Comparison of ENCODE assay signal across 15 cellular contexts in the genomic region with DNA sequence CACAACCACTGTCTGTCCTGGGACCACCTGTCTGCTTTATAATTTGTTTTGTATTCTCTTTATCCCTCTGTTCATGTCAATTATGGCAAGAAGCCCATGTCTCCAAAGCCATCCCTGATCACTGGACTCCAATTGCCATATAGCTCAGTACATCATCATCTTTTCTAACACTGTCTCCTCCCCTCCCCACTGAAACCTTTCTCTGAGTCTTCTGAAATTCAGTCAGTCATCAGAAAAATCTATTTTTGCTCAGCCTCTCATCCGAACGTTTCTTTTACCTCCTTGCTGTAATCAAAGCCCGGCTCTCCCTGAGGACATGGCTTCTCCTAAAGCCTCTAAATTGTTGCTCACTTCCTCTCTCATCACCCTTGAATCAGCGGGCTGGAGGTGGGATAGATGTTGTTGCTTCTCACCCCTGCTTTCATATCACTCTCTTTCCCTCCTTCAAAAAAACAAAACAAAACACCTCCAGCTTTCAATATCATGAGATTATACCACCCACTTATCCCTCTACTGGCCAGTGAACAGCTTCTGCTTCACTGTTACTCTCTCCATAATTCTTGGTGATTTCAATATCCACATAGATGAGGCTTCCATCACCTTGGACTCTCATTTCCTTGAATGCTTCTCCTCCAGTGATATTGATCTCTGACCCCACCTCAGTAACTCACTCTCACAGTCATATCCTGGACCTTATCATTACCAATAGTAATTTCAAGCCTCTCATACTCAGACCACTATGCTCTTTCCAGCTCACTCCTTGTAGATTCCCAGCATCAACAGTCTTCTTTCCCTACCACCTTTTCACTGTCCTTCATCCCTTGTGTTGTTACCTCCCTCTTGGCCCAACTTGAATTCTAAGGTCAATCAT.
"Had no signal": no experiment of that assay in that cellular context is flagged by ENCODE, and none has a peak within 500 bp of the region (broad histone marks: within the 10 kb centered on the region; RNA-seq: fewer than 3 reads in every experiment).

No MANE protein-coding gene starts in this region.

- H3K9me3 ChIP-seq: esophagus squamous epithelium, sigmoid colon, spleen, testis, upper lobe of right lung had no signal

- H3K4me3 ChIP-seq: esophagus squamous epithelium, sigmoid colon, spleen, testis, upper lobe of right lung had no signal

- ATAC-seq: activated CD8-positive, alpha-beta T cell treated with anti-CD3 and anti-CD28 coated beads, Interleukin-2, amount 10 ng/mL, durations not matched to agents 7 days and 5 days; left lobe of liver; stimulated activated naive CD8-positive, alpha-beta T cell treated with anti-CD3 and anti-CD28 coated beads, Interleukin-15, amount 100 ng/mL, for 72 hours; upper lobe of right lung had no signal

- H3K36me3 ChIP-seq: esophagus squamous epithelium, sigmoid colon, spleen, upper lobe of right lung had no signal

- H3K4me1 ChIP-seq: esophagus squamous epithelium, sigmoid colon, spleen, testis, upper lobe of right lung had no signal

- DNase-seq: activated CD4-positive, alpha-beta T cell treated with anti-CD3 and anti-CD28 coated beads for 48 hours; activated CD8-positive, alpha-beta memory T cell treated with anti-CD3 and anti-CD28 coated beads, Interleukin-2, amount 50 U/mL, for 4 hours; activated CD8-positive, alpha-beta T cell treated with anti-CD3 and anti-CD28 coated beads, Interleukin-2, amount 10 ng/mL, durations not matched to agents 7 days and 5 days; activated effector memory CD4-positive, alpha-beta T cell treated with anti-CD3 and anti-CD28 coated beads, Interleukin-2, amount 50 U/mL, for 16 hours; activated T-cell treated with anti-CD3 and anti-CD28 coated beads, Interleukin-2, amount 50 U/mL, for 48 hours; caudate nucleus; esophagus squamous epithelium; foreskin fibroblast; hippocampal formation; sigmoid colon; spleen; stimulated activated naive CD8-positive, alpha-beta T cell treated with anti-CD3 and anti-CD28 coated beads, Interleukin-15, amount 100 ng/mL, for 72 hours; testis; upper lobe of right lung had no signal

- H3K27ac ChIP-seq: esophagus squamous epithelium, sigmoid colon, spleen, testis, upper lobe of right lung had no signal

- H3K27me3 ChIP-seq: testis had no signal
